Comparison of ENCODE assay signal across 21 cellular contexts in the genomic region with DNA sequence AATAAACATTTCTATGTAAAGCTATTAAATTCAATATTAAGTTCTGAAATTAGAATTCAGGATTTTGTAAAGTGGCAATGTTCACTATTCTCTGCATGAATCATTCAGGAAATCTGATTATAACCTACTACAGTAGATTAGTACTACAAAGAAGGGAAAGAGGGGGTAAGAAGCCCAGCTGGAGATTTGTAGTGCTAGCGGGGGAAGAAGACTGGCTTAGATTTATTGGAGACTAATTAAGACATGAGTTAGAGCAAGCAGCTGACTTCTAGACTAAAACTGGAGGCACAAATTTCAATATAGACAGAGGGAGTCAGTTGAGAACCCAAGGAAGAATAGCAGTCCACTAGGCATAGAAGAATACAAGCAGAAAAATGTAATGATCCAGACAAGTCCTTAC. TPM values are rescaled to one million over a fixed set of nuclear protein-coding genes. Genes with fewer than 3 reads are reported as not detected.
A peak's percentile ranks its signal among the peaks of the same experiment; 100 is the strongest.
DNase-seq lines count a peak whose midpoint lies in the region; ATAC-seq, FAIRE-seq and TF ChIP-seq lines count a peak whose summit lies in the region.
"Had no signal": no experiment of that assay in that cellular context is flagged by ENCODE, and none has a peak within 500 bp of the region (broad histone marks: within the 10 kb centered on the region; RNA-seq: fewer than 3 reads in every experiment).

No MANE protein-coding gene starts in this region.

- H3K9me3 Mint-ChIP-seq in nephron progenitor cell = peaks cover 3% of the 10 kb centered on the region
- H3K9me3 Mint-ChIP-seq in stimulated activated naive B cell treated with anti-CD40 and anti-IgM and Interleukin-4, amounts not matched to agents 10 μg/mL and 1 μg/mL and 100 μg/mL, for 72 hours = peaks cover 4 to 6% of the 10 kb centered on the region in 2 donors

- H3K27ac Mint-ChIP-seq in nephron progenitor cell = peak overlapping the region; percentile 8
- H3K27ac Mint-ChIP-seq in stimulated activated naive B cell treated with anti-CD40 and anti-IgM and Interleukin-4, amounts not matched to agents 10 μg/mL and 1 μg/mL and 100 μg/mL, for 72 hours = peak overlapping the region; percentile 7
- H3K27ac Mint-ChIP-seq: B cell; CD4-positive, alpha-beta T cell; CD8-positive, alpha-beta memory T cell had no signal

- no peak overlapping the region for H3K4me3 Mint-ChIP-seq in nephron progenitor cell
- H3K4me3 Mint-ChIP-seq in stimulated activated naive B cell treated with anti-CD40 and anti-IgM and Interleukin-4, amounts not matched to agents 10 μg/mL and 1 μg/mL and 100 μg/mL, for 72 hours = no peak overlapping the region
- H3K4me3 Mint-ChIP-seq: B cell; CD4-positive, alpha-beta T cell; CD8-positive, alpha-beta memory T cell had no signal

- peaks cover 6% of the 10 kb centered on the region for H3K9me3 ChIP-seq in WERI-Rb-1 (ENCODE audit: severe bottlenecking)
- H3K9me3 ChIP-seq: BLaER1 had no signal

- no peak overlapping the region; the same call in 1 of the 2 replicates for H3K27ac ChIP-seq in WERI-Rb-1
- H3K27ac ChIP-seq: BLaER1, C4-2B, GM23248 had no signal

- H3K4me1 Mint-ChIP-seq in nephron progenitor cell = peaks cover 13% of the 10 kb centered on the region
- H3K4me1 Mint-ChIP-seq in stimulated activated naive B cell treated with anti-CD40 and anti-IgM and Interleukin-4, amounts not matched to agents 10 μg/mL and 1 μg/mL and 100 μg/mL, for 72 hours = no peaks in the 10 kb centered on the region
- H3K4me1 Mint-ChIP-seq: B cell; CD8-positive, alpha-beta memory T cell had no signal

- intact Hi-C loops in left cardiac atrium (cut with DNase I) = no loop called here

- no peaks in the 10 kb centered on the region for H3K27me3 ChIP-seq in WERI-Rb-1 (ENCODE audit: insufficient read depth, low read depth, severe bottlenecking)
- H3K27me3 ChIP-seq: BLaER1 had no signal

- ATAC-seq in stimulated activated naive B cell treated with anti-CD40 and anti-IgM and Interleukin-4, amounts not matched to agents 10 μg/mL and 1 μg/mL and 100 μg/mL, for 72 hours (replicated peaks) = no peak
- ATAC-seq in left cardiac atrium (no peak), GM21786 (IDR thresholded peaks at IDR 0.05; ENCODE audit: unreplicated experiment) (no peak), HG03460 (IDR thresholded peaks at IDR 0.05; ENCODE audit: unreplicated experiment) (no peak)

- H3K36me3 ChIP-seq in WERI-Rb-1 = no peaks in the 10 kb centered on the region
- H3K36me3 ChIP-seq: BLaER1 had no signal

- DNase-seq in D721Med (ENCODE audit: insufficient read length, low spot score) (peak; percentile 43), WERI-Rb-1 (peak; percentile 61), nephron progenitor cell (no peak), left cardiac atrium (no peak), cerebellum (ENCODE audit: low spot score) (no peak)
- no peak for DNase-seq in stimulated activated naive B cell treated with anti-CD40 and anti-IgM and Interleukin-4, amounts not matched to agents 10 μg/mL and 1 μg/mL and 100 μg/mL, for 72 hours
- DNase-seq: CD4-positive, alpha-beta T cell; CD8-positive, alpha-beta memory T cell; DMS153; DND-41; GM23248; H7; HCEC 1CT had no signal

- peak; percentile 72 for FAIRE-seq in D721Med (lab: Jason Lieb, UNC)
- FAIRE-seq: G401.6, GM12892, H1 had no signal

- H3K4me3 ChIP-seq in WERI-Rb-1 (ENCODE audit: low read depth, low read length) = no peak overlapping the region
- H3K4me3 ChIP-seq: BLaER1, GM23248 had no signal

- peaks cover 12% of the 10 kb centered on the region for H3K27me3 Mint-ChIP-seq in nephron progenitor cell (ENCODE audit: low read depth, poor library complexity)
- no peaks in the 10 kb centered on the region for H3K27me3 Mint-ChIP-seq in stimulated activated naive B cell treated with anti-CD40 and anti-IgM and Interleukin-4, amounts not matched to agents 10 μg/mL and 1 μg/mL and 100 μg/mL, for 72 hours
- H3K27me3 Mint-ChIP-seq: B cell; CD4-positive, alpha-beta T cell had no signal

- no peak for TF ChIP-seq CTCF in D721Med (IDR thresholded peaks at IDR 0.05; ENCODE audit: insufficient read depth, missing control alignments)
- TF ChIP-seq CTCF in WERI-Rb-1 (IDR thresholded peaks at IDR 0.05; ENCODE audit: low read depth, low read length) = no peak
- TF ChIP-seq CTCF in nephron progenitor cell (IDR thresholded peaks at IDR 0.05) = no peak

- no peaks in the 10 kb centered on the region for H3K36me3 Mint-ChIP-seq in nephron progenitor cell (ENCODE audit: low read depth)
- peaks cover 0 to 5% of the 10 kb centered on the region in 2 donors for H3K36me3 Mint-ChIP-seq in stimulated activated naive B cell treated with anti-CD40 and anti-IgM and Interleukin-4, amounts not matched to agents 10 μg/mL and 1 μg/mL and 100 μg/mL, for 72 hours

RNA-seq across cellular contexts. Expression of a gene that starts 55.8 kb away (rescaled TPM):
- total RNA-seq in left cardiac atrium (10 to 100 TPM; 12.3 to 12.9 TPM), cerebellum (25.0 TPM)

Comparison
In these comparisons a context has a peak if more than half of its experiments do, and no peak if none do; other contexts are left out.
1. DNase-seq: peak in D721Med (single experiment) and WERI-Rb-1 (single experiment); none in nephron progenitor cell (single experiment), stimulated activated naive B cell treated with anti-CD40 and anti-IgM and Interleukin-4, amounts not matched to agents 10 μg/mL and 1 μg/mL and 100 μg/mL, for 72 hours (single experiment), left cardiac atrium (single experiment) and cerebellum (single experiment).